In genomic region chr5:65066385-65066784, GRCh38 we compare ENCODE assay signal across 9 cellular contexts.
A peak's percentile ranks its signal among the peaks of the same experiment; 100 is the strongest.
DNase-seq lines count a peak whose midpoint lies in the region; ATAC-seq and TF ChIP-seq lines count a peak whose summit lies in the region.
"Had no signal": no experiment of that assay in that cellular context is flagged by ENCODE, and none has a peak within 500 bp of the region (broad histone marks: within the 10 kb centered on the region; RNA-seq: fewer than 3 reads in every experiment).

No MANE protein-coding gene starts in this region.

- H3K9me3 Mint-ChIP-seq in mesothelial cell of epicardium, result no peaks in the 10 kb centered on the region
- H3K9me3 Mint-ChIP-seq in CD4-positive, alpha-beta memory T cell, result no peaks in the 10 kb centered on the region

- H3K9me3 ChIP-seq in GM23248 (ENCODE audit: low read depth), result no peaks in the 10 kb centered on the region
- H3K9me3 ChIP-seq in colonic mucosa, result no peaks in the 10 kb centered on the region
- H3K9me3 ChIP-seq in CD4-positive, alpha-beta memory T cell (ENCODE audit: control insufficient read depth in 1 of 2, low read length in 2 of 2), result no peaks in the 10 kb centered on the region

- H3K9me2 ChIP-seq in GM23248 (ENCODE audit: insufficient read depth), result no peaks in the 10 kb centered on the region

- H3F3A ChIP-seq in GM23248 (ENCODE audit: insufficient read depth), result peaks cover 19% of the 10 kb centered on the region

- H3K4me3 Mint-ChIP-seq in mesothelial cell of epicardium, result no peak overlapping the region
- H3K4me3 Mint-ChIP-seq in CD4-positive, alpha-beta memory T cell, result no peak overlapping the region
- H3K4me3 Mint-ChIP-seq: activated CD8-positive, alpha-beta memory T cell treated with anti-CD3 and anti-CD28 coated beads, Interleukin-2, amount 10 ng/mL, durations not matched to agents 7 days and 5 days had no signal

- no peak for TF ChIP-seq POLR2A in erythroblast (IDR thresholded peaks at IDR 0.05; ENCODE audit: low read length)

- H3K4me1 ChIP-seq in GM23248 (ENCODE audit: insufficient read depth) (peaks cover 31% of the 10 kb centered on the region), colonic mucosa (no peaks in the 10 kb centered on the region)
- no peaks in the 10 kb centered on the region for H3K4me1 ChIP-seq in CD4-positive, alpha-beta memory T cell (ENCODE audit: insufficient read depth, low read length)

- H3K27me3 ChIP-seq in GM23248 (replicated peaks; ENCODE audit: insufficient read depth) (no peaks in the 10 kb centered on the region), colonic mucosa (no peaks in the 10 kb centered on the region)
- no peaks in the 10 kb centered on the region for H3K27me3 ChIP-seq in CD4-positive, alpha-beta memory T cell (ENCODE audit: insufficient read depth, low read length)

- H3K27ac ChIP-seq in GM23248 (no peak overlapping the region), colonic mucosa (no peak overlapping the region)
- no peak overlapping the region for H3K27ac ChIP-seq in CD4-positive, alpha-beta memory T cell (ENCODE audit: low read depth, low read length)

- DNase-seq in GM23248, result peak; percentile 35
- DNase-seq in mesothelial cell of epicardium (ENCODE audit: low spot score in 2 of 2, unreplicated experiment in 2 of 2), result no peak
- no peak for DNase-seq in colonic mucosa
- DNase-seq in CD4-positive, alpha-beta memory T cell, result no peak
- DNase-seq in stimulated activated CD4-positive, alpha-beta T cell treated with anti-CD3 and anti-CD28 coated beads, Interleukin-15, amount 100 ng/mL, for 24 hours, result no peak
- DNase-seq in erythroblast (lab: John Stamatoyannopoulos, UW), result no peak
- DNase-seq: activated CD8-positive, alpha-beta memory T cell treated with anti-CD3 and anti-CD28 coated beads, Interleukin-2, amount 10 ng/mL, durations not matched to agents 7 days and 5 days had no signal

- H3K9ac ChIP-seq in GM23248 (no peak overlapping the region), colonic mucosa (ENCODE audit: low read depth in 2 of 2, low read length in 2 of 2) (no peak overlapping the region)

- H4K20me1 ChIP-seq in GM23248 (ENCODE audit: insufficient read depth), result no peaks in the 10 kb centered on the region

- TF ChIP-seq CTCF in mesothelial cell of epicardium (IDR thresholded peaks at IDR 0.05; ENCODE audit: unreplicated experiment), result no peak
- TF ChIP-seq CTCF in colonic mucosa (IDR thresholded peaks at IDR 0.05), result no peak

- no peaks in the 10 kb centered on the region for H3K27me3 Mint-ChIP-seq in mesothelial cell of epicardium (ENCODE audit: low read depth)
- H3K27me3 Mint-ChIP-seq in CD4-positive, alpha-beta memory T cell, result peaks cover 12 to 13% of the 10 kb centered on the region in 2 donors

- no peaks in the 10 kb centered on the region for H3K36me3 ChIP-seq in GM23248 (ENCODE audit: low read depth)
- H3K36me3 ChIP-seq in colonic mucosa, result no peaks in the 10 kb centered on the region
- H3K36me3 ChIP-seq in CD4-positive, alpha-beta memory T cell (ENCODE audit: insufficient read depth, low read length), result no peaks in the 10 kb centered on the region

- H3K4me3 ChIP-seq in GM23248 (no peak overlapping the region), colonic mucosa (no peak overlapping the region)
- no peak overlapping the region for H3K4me3 ChIP-seq in CD4-positive, alpha-beta memory T cell (ENCODE audit: low read length in 2 of 2)

- peak overlapping the region; percentile 4 for H3K27ac Mint-ChIP-seq in mesothelial cell of epicardium
- H3K27ac Mint-ChIP-seq in CD4-positive, alpha-beta memory T cell, result no peak overlapping the region
- H3K27ac Mint-ChIP-seq: activated CD8-positive, alpha-beta memory T cell treated with anti-CD3 and anti-CD28 coated beads, Interleukin-2, amount 10 ng/mL, durations not matched to agents 7 days and 5 days had no signal

- 11 to 12% methylated on average over 3 of the region's 3 CpGs for WGBS in GM23248 (ENCODE audit: low coverage in 1 of 2, low lambda C conversion rate in 2 of 2, missing lambda C conversion rate in 2 of 2), 2 experiments

- no peaks in the 10 kb centered on the region for H3K36me3 Mint-ChIP-seq in mesothelial cell of epicardium
- no peaks in the 10 kb centered on the region for H3K36me3 Mint-ChIP-seq in CD4-positive, alpha-beta memory T cell
- H3K36me3 Mint-ChIP-seq: activated CD8-positive, alpha-beta memory T cell treated with anti-CD3 and anti-CD28 coated beads, Interleukin-2, amount 10 ng/mL, durations not matched to agents 7 days and 5 days had no signal

- peaks cover 49% of the 10 kb centered on the region for H3K4me1 Mint-ChIP-seq in mesothelial cell of epicardium
- no peaks in the 10 kb centered on the region for H3K4me1 Mint-ChIP-seq in CD4-positive, alpha-beta memory T cell
- H3K4me1 Mint-ChIP-seq: activated CD8-positive, alpha-beta memory T cell treated with anti-CD3 and anti-CD28 coated beads, Interleukin-2, amount 10 ng/mL, durations not matched to agents 7 days and 5 days had no signal

- H3K4me2 ChIP-seq in GM23248 (ENCODE audit: unreplicated experiment), result no peak overlapping the region

- CTCF ChIA-PET in CD4-positive, alpha-beta memory T cell (lab: Charles Lee; ENCODE audit: partially characterized antibody), result interaction anchor here (1.2 kb wide), 1 partner anchor 29 kb away, joined by 3 read pairs; no protein-coding TSS in a partner anchor

- ATAC-seq in GM18517 (IDR thresholded peaks at IDR 0.05; ENCODE audit: unreplicated experiment) (peak; percentile 86), HG03575 (IDR thresholded peaks at IDR 0.05; ENCODE audit: extremely low read depth, insufficient number of reproducible peaks, low FRiP score, unreplicated experiment) (peak; percentile 43)
- ATAC-seq: activated CD8-positive, alpha-beta memory T cell treated with anti-CD3 and anti-CD28 coated beads, Interleukin-2, amount 10 ng/mL, durations not matched to agents 7 days and 5 days had no signal

- peak overlapping the region; percentile 72 for H2AFZ ChIP-seq in GM23248

- H3K79me2 ChIP-seq in GM23248 (ENCODE audit: insufficient read depth), result no peaks in the 10 kb centered on the region

- POLR2A ChIA-PET in CD4-positive, alpha-beta memory T cell (lab: Charles Lee; ENCODE audit: partially characterized antibody), result no interaction called here

- intact Hi-C loops in colonic mucosa (cut with DNase I), result no loop called here
- intact Hi-C loops in CD4-positive, alpha-beta memory T cell (cut with micrococcal nuclease), result no loop called here

- in situ Hi-C loops in GM23248 (cut with MboI), result no loop called here
